Comparison of ENCODE assay signal across 8 cellular contexts in genomic region chr6:13314806-13315205, GRCh38.
"Had no signal": no experiment of that assay in that cellular context is flagged by ENCODE, and none has a peak within 500 bp of the region (broad histone marks: within the 10 kb centered on the region; RNA-seq: fewer than 3 reads in every experiment).

No MANE protein-coding gene starts in this region.

- ATAC-seq: HCT116, K562 had no signal

- DNase-seq: GM23248, GOT3, H7, HFFc6, IMR-90 had no signal

- H3K9me3 ChIP-seq: HAP-1 had no signal

- H3K9me3 Mint-ChIP-seq: HFFc6 had no signal

- H3K4me3 Mint-ChIP-seq: HFFc6 had no signal

- H3K27ac Mint-ChIP-seq: HFFc6 had no signal
